Comparison of ENCODE assay signal across 11 cellular contexts in the genomic region with DNA sequence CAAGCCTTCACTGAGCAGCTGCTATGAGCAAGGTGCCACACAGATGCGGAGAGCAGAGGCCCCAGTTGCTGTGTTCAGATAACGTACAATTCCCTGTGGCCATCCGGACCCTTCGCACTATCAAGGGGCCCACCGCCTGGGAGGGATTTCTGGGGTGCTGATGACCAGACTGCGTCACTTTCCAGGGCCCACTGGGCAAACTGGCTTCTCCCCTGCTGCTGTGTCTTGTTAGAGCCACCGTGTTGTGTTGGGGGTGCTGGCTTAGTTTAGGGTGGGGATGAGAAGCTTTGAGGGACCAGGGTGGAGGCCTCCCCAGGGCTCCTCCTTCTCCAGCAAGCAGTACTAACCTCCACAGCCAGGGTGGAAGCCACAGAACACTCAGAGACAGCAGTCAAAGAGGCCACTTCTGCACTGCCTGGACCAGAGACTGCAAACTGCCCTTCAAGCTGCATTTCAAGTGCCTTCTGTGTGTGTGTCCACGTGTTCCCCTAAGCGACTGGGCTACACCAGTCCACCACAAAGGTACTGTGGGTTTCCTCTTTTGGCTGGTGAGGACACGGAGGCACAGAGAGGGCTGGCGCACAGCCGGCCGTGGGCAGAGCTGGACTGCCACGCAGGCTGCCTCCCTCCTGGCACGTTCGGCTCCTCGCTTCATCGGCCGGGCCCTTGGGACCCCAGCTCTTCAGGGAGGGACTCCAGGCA.
DNase-seq lines count a peak whose midpoint lies in the region; ATAC-seq and TF ChIP-seq lines count a peak whose summit lies in the region.
"Had no signal": no experiment of that assay in that cellular context is flagged by ENCODE, and none has a peak within 500 bp of the region (broad histone marks: within the 10 kb centered on the region; RNA-seq: fewer than 3 reads in every experiment).

No MANE protein-coding gene starts in this region.

- TF ChIP-seq CTCF in CD14-positive monocyte (IDR thresholded peaks at IDR 0.05): peak; percentile 13

- H3K4me3 Mint-ChIP-seq in CD14-positive monocyte (peak overlapping the region; percentile 77 to 91), naive B cell (peak overlapping the region in 6 of 8 donors; percentile 66 to 87 (median 76))

- H3K9me3 Mint-ChIP-seq in CD14-positive monocyte (peaks cover 0 to 3% (median 0%) of the 10 kb centered on the region in 7 donors), naive B cell (no peaks in the 10 kb centered on the region)
- H3K9me3 Mint-ChIP-seq: activated naive CD8-positive, alpha-beta T cell treated with anti-CD3 and anti-CD28 coated beads for 36 hours had no signal

- H3K27ac Mint-ChIP-seq in CD14-positive monocyte: peak overlapping the region in 6 of 7 donors; percentile 37 to 78 (median 64)
- peak overlapping the region in 2 of 6 donors; percentile 28 to 73 for H3K27ac Mint-ChIP-seq in naive B cell

- intact Hi-C loops in CD14-positive monocyte (cut with micrococcal nuclease): no loop called here

- H3K4me1 Mint-ChIP-seq in CD14-positive monocyte: peaks cover 42% of the 10 kb centered on the region
- peaks cover 13 to 22% (median 20%) of the 10 kb centered on the region in 3 donors for H3K4me1 Mint-ChIP-seq in naive B cell

- ATAC-seq in HG02678 (IDR thresholded peaks at IDR 0.05; ENCODE audit: unreplicated experiment) (peak; percentile 28), naive B cell (ENCODE audit: low read depth in 2 of 2) (peak; percentile 40 to 50)

- peak overlapping the region; percentile 82 for H3K27ac ChIP-seq in caudate nucleus (ENCODE audit: low read depth, low read length)
- H3K27ac ChIP-seq: KMS-11 had no signal

- H3K27me3 Mint-ChIP-seq in CD14-positive monocyte (ENCODE audit: low read depth in 3 of 3) (peaks cover 7 to 10% (median 8%) of the 10 kb centered on the region in 3 donors), naive B cell (peaks cover 0 to 5% (median 4%) of the 10 kb centered on the region in 3 donors)

- H3K36me3 Mint-ChIP-seq in CD14-positive monocyte: peaks cover 0 to 6% of the 10 kb centered on the region in 2 donors
- H3K36me3 Mint-ChIP-seq in naive B cell: no peaks in the 10 kb centered on the region
- H3K36me3 Mint-ChIP-seq: activated naive CD8-positive, alpha-beta T cell treated with anti-CD3 and anti-CD28 coated beads for 36 hours had no signal

- in situ Hi-C loops in ACHN (cut with HindIII; ENCODE audit: low pct_ligation_motif_present, low pct_unique_long_range_greater_than_20kb, low sequenced_read_pairs): no loop called here

- DNase-seq in CD14-positive monocyte (ENCODE audit: low spot score) (peak; percentile 58), caudate nucleus (lab: John Stamatoyannopoulos, UW) (peak in 22 of 61 donors; percentile 11 to 52 (median 24)), naive B cell (no peak), GM19240 (ENCODE audit: insufficient read length, low spot score) (no peak), NK-92 (lab: John Stamatoyannopoulos, UW; ENCODE audit: unreplicated experiment) (no peak), ACHN (no peak)
- no peak for DNase-seq in stimulated activated CD4-positive, alpha-beta T cell treated with anti-CD3 and anti-CD28 coated beads, Interleukin-2, amount 100 ng/mL, for 24 hours
- DNase-seq: activated naive CD8-positive, alpha-beta T cell treated with anti-CD3 and anti-CD28 coated beads for 36 hours; Caco-2 had no signal
